In the genomic region with DNA sequence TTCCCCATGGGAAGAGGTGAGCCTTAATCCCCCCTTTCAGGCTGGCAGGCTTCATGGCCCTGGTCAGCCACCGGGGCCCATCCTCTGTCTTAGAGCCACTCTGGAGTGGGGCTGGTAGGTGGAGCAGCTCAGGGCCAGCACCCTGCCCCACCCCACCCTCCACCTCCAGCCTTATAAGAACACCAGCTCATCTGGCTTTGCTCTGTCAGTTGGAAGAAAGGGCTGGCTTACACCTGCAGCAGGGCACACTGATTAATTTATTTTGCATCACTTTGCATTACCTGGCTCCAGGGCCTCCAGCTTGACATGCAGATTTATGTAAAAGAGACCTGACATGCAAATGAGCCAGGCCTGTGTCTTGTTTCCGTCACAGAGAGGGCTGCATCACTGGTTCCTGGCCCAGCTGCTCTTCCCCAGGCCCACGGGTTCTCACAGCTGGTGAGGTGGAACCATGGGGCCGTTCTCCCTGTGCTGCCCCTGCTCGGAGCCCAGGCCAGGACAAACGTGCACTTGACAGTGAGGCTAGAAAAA, we compare ENCODE assay signal across 13 cellular contexts. TPM values are rescaled to one million over a fixed set of nuclear protein-coding genes. Genes with fewer than 3 reads are reported as not detected.
DNase-seq lines count a peak whose midpoint lies in the region; ATAC-seq, FAIRE-seq and TF ChIP-seq lines count a peak whose summit lies in the region.
"Had no signal": no experiment of that assay in that cellular context is flagged by ENCODE, and none has a peak within 500 bp of the region (broad histone marks: within the 10 kb centered on the region; RNA-seq: fewer than 3 reads in every experiment).

No MANE protein-coding gene starts in this region.

- DNase-seq in left ventricle myocardium inferior (no peak), Right ventricle myocardium inferior (ENCODE audit: missing footprints) (no peak), caudate nucleus (lab: John Stamatoyannopoulos, UW) (peak in 10 of 61 donors; percentile 18 to 41 (median 31)), uterus (no peak), AG08396 (ENCODE audit: low spot score) (no peak), Kasumi-1 (lab: John Stamatoyannopoulos, UW) (no peak), H54 (ENCODE audit: insufficient read length, low spot score) (no peak)
- DNase-seq: activated T-cell treated with anti-CD3 and anti-CD28 coated beads, Interleukin-2, amount 50 U/mL, for 1 hour; NCI-H748 treated with DMSO at 0.1 percent for 48 hours had no signal

- H3K27ac ChIP-seq in left ventricle myocardium inferior (replicated peaks): peak overlapping the region; percentile 33
- peak overlapping the region; percentile 60 for H3K27ac ChIP-seq in caudate nucleus (ENCODE audit: low read depth, low read length)
- H3K27ac ChIP-seq in uterus: peak overlapping the region; percentile 63 to 75

- H3K9ac ChIP-seq in mucosa of stomach (ENCODE audit: low read length): peak overlapping the region; percentile 3

- H3K4me3 ChIP-seq in left ventricle myocardium inferior: no peak overlapping the region
- H3K4me3 ChIP-seq in mucosa of stomach (ENCODE audit: low read length): no peak overlapping the region
- no peak overlapping the region for H3K4me3 ChIP-seq in uterus

- H3K36me3 ChIP-seq in left ventricle myocardium inferior (no peaks in the 10 kb centered on the region), mucosa of stomach (ENCODE audit: control insufficient read depth, insufficient read depth, low read length) (no peaks in the 10 kb centered on the region), uterus (no peaks in the 10 kb centered on the region)
- H3K36me3 ChIP-seq: heart left ventricle had no signal

- H3K9me3 ChIP-seq in left ventricle myocardium inferior (replicated peaks): no peaks in the 10 kb centered on the region
- no peaks in the 10 kb centered on the region for H3K9me3 ChIP-seq in mucosa of stomach (ENCODE audit: control insufficient read depth, low read length)
- H3K9me3 ChIP-seq in uterus: no peaks in the 10 kb centered on the region
- H3K9me3 ChIP-seq: heart left ventricle had no signal

- FAIRE-seq in H54 (lab: Jason Lieb, UNC): no peak
- FAIRE-seq: bronchial epithelial cell, GM19239 had no signal

- TF ChIP-seq POLR2A in uterus (IDR thresholded peaks at IDR 0.05): no peak
- TF ChIP-seq POLR2A in H54 (IDR thresholded peaks at IDR 0.05; ENCODE audit: low read depth, low read length): no peak

- no peaks in the 10 kb centered on the region for H3K27me3 ChIP-seq in left ventricle myocardium inferior (ENCODE audit: low read depth)
- no peaks in the 10 kb centered on the region for H3K27me3 ChIP-seq in mucosa of stomach (ENCODE audit: control insufficient read depth, insufficient read depth, low read length)
- no peaks in the 10 kb centered on the region for H3K27me3 ChIP-seq in uterus
- H3K27me3 ChIP-seq: heart left ventricle had no signal

- H3K4me1 ChIP-seq in left ventricle myocardium inferior: peaks cover 31% of the 10 kb centered on the region
- peaks cover 50% of the 10 kb centered on the region for H3K4me1 ChIP-seq in mucosa of stomach (ENCODE audit: control insufficient read depth, insufficient read depth, low read length)
- peaks cover 3 to 17% of the 10 kb centered on the region in 2 donors for H3K4me1 ChIP-seq in uterus

- ATAC-seq in Right ventricle myocardium inferior: no peak

- TF ChIP-seq CTCF in left ventricle myocardium inferior (IDR thresholded peaks at IDR 0.05; ENCODE audit: borderline replicate concordance): no peak
- TF ChIP-seq CTCF in uterus (IDR thresholded peaks at IDR 0.05): no peak

- intact Hi-C loops in left ventricle myocardium inferior (cut with micrococcal nuclease) (no loop called here), Right ventricle myocardium inferior (cut with DNase I) (no loop called here), uterus (cut with DNase I; ENCODE audit: low total_unique reads) (no loop called here)

RNA-seq across cellular contexts. Expression of a gene that starts 44.4 kb away (rescaled TPM):
- total RNA-seq in left ventricle myocardium inferior (35.7 TPM), Right ventricle myocardium inferior (31.3 TPM), uterus (10 to 100 TPM; 33.9 to 55.4 (median 49.0) TPM)

RNA-seq across cellular contexts. Expression of a gene that starts 55.8 kb away (rescaled TPM):
- 83.9 TPM for total RNA-seq in left ventricle myocardium inferior
- 46.1 TPM for total RNA-seq in Right ventricle myocardium inferior
- total RNA-seq in uterus: 100 to 1,000 TPM in 3 of 4 donors, 10 to 100 TPM in 1; 76.5 to 281 (median 163) TPM
